9 cellular contexts compared by ENCODE assay signal in genomic region chr15:64019764-64020163, GRCh38. TPM values are rescaled to one million over a fixed set of nuclear protein-coding genes. Genes with fewer than 3 reads are reported as not detected.
A peak's percentile ranks its signal among the peaks of the same experiment; 100 is the strongest.
DNase-seq lines count a peak whose midpoint lies in the region; ATAC-seq, FAIRE-seq and TF ChIP-seq lines count a peak whose summit lies in the region.
"Had no signal": no experiment of that assay in that cellular context is flagged by ENCODE, and none has a peak within 500 bp of the region (broad histone marks: within the 10 kb centered on the region; RNA-seq: fewer than 3 reads in every experiment).

No MANE protein-coding gene starts in this region.

- H3K27ac Mint-ChIP-seq in stimulated activated naive B cell treated with anti-CD40 and anti-IgM and Interleukin-4, amounts not matched to agents 10 μg/mL and 1 μg/mL and 100 μg/mL, for 72 hours, result peak overlapping the region; percentile 26
- H3K27ac Mint-ChIP-seq: activated T-cell treated with anti-CD3 and anti-CD28 coated beads, Interleukin-2, amount 50 U/mL, for 24 hours had no signal

- H3K27me3 ChIP-seq in heart right ventricle, result no peaks in the 10 kb centered on the region

- H3K36me3 ChIP-seq in heart right ventricle, result peaks cover 0 to 4% (median 0%) of the 10 kb centered on the region in 9 donors

- no peak overlapping the region for H3K4me3 ChIP-seq in heart right ventricle

- intact Hi-C loops in heart right ventricle (cut with DNase I), result loop anchor here in 2 of 10 donors (5.0 kb wide), 2 partner anchors 37 to 47 kb away; no protein-coding TSS in a partner anchor

- peak; percentile 93 for ATAC-seq in GM19463 (IDR thresholded peaks at IDR 0.05; ENCODE audit: unreplicated experiment)
- peak; percentile 62 to 89 (median 84) for ATAC-seq in heart right ventricle
- peak in 1 of 2 donors; percentile 27 for ATAC-seq in stimulated activated naive B cell treated with anti-CD40 and anti-IgM and Interleukin-4, amounts not matched to agents 10 μg/mL and 1 μg/mL and 100 μg/mL, for 72 hours (replicated peaks)
- ATAC-seq in HG03457 (IDR thresholded peaks at IDR 0.05; ENCODE audit: unreplicated experiment), result no peak
- no peak for ATAC-seq in GM18502 (IDR thresholded peaks at IDR 0.05; ENCODE audit: poor library complexity, unreplicated experiment)

- H3K4me1 ChIP-seq in heart right ventricle, result peaks cover 0 to 89% (median 51%) of the 10 kb centered on the region in 9 donors

- TF ChIP-seq CTCF in heart right ventricle (IDR thresholded peaks at IDR 0.05), result no peak

- 38 to 72% methylated on average over 2 of the region's 2 CpGs for WGBS in heart right ventricle, 2 donors

- no peak for FAIRE-seq in HTR-8/SVneo (lab: Jason Lieb, UNC)

- peak overlapping the region; percentile 3 to 78 (median 74) for H3K27ac ChIP-seq in heart right ventricle

- H3K27me3 Mint-ChIP-seq in stimulated activated naive B cell treated with anti-CD40 and anti-IgM and Interleukin-4, amounts not matched to agents 10 μg/mL and 1 μg/mL and 100 μg/mL, for 72 hours, result no peaks in the 10 kb centered on the region
- H3K27me3 Mint-ChIP-seq: activated T-cell treated with anti-CD3 and anti-CD28 coated beads, Interleukin-2, amount 50 U/mL, for 24 hours had no signal

- H3K4me3 Mint-ChIP-seq in stimulated activated naive B cell treated with anti-CD40 and anti-IgM and Interleukin-4, amounts not matched to agents 10 μg/mL and 1 μg/mL and 100 μg/mL, for 72 hours, result no peak overlapping the region
- H3K4me3 Mint-ChIP-seq: activated T-cell treated with anti-CD3 and anti-CD28 coated beads, Interleukin-2, amount 50 U/mL, for 24 hours had no signal

- H3K4me1 Mint-ChIP-seq in stimulated activated naive B cell treated with anti-CD40 and anti-IgM and Interleukin-4, amounts not matched to agents 10 μg/mL and 1 μg/mL and 100 μg/mL, for 72 hours, result peaks cover 5 to 11% of the 10 kb centered on the region in 2 donors

- H3K9me3 ChIP-seq in heart right ventricle, result no peaks in the 10 kb centered on the region

- DNase-seq in NCI-H2029 (lab: John Stamatoyannopoulos, UW), result peak; percentile 77
- peak; percentile 29 to 57 for DNase-seq in heart right ventricle
- DNase-seq in stimulated activated naive B cell treated with anti-CD40 and anti-IgM and Interleukin-4, amounts not matched to agents 10 μg/mL and 1 μg/mL and 100 μg/mL, for 72 hours, result no peak
- DNase-seq in HTR-8/SVneo (ENCODE audit: insufficient read length, low spot score), result no peak
- DNase-seq: activated T-cell treated with anti-CD3 and anti-CD28 coated beads, Interleukin-2, amount 50 U/mL, for 24 hours; NCI-H524 treated with DMSO at 0.1 percent for 48 hours had no signal

- H3K36me3 Mint-ChIP-seq in stimulated activated naive B cell treated with anti-CD40 and anti-IgM and Interleukin-4, amounts not matched to agents 10 μg/mL and 1 μg/mL and 100 μg/mL, for 72 hours, result peaks cover 0 to 2% of the 10 kb centered on the region in 2 donors

- H3K9me3 Mint-ChIP-seq in stimulated activated naive B cell treated with anti-CD40 and anti-IgM and Interleukin-4, amounts not matched to agents 10 μg/mL and 1 μg/mL and 100 μg/mL, for 72 hours, result peaks cover 3 to 8% of the 10 kb centered on the region in 2 donors
- H3K9me3 Mint-ChIP-seq: activated T-cell treated with anti-CD3 and anti-CD28 coated beads, Interleukin-2, amount 50 U/mL, for 24 hours had no signal

RNA-seq across cellular contexts. Expression of gene DAPK2, which starts 26.5 kb away (rescaled TPM):
- 10 to 100 TPM; 20.8 to 62.6 (median 38.5) TPM for total RNA-seq in heart right ventricle
- polyA plus RNA-seq in heart right ventricle, result 10 to 100 TPM; 33.0 to 44.6 TPM

Comparison
In these comparisons a context has a peak if more than half of its experiments do, and no peak if none do; other contexts are left out.
1. ATAC-seq: peak in GM19463 (single experiment) and heart right ventricle (8 of 8); none in HG03457 (single experiment) and GM18502 (single experiment).
2. DNase-seq: peak in NCI-H2029 (single experiment) and heart right ventricle (2 of 2); none in stimulated activated naive B cell treated with anti-CD40 and anti-IgM and Interleukin-4, amounts not matched to agents 10 μg/mL and 1 μg/mL and 100 μg/mL, for 72 hours (single experiment) and HTR-8/SVneo (single experiment).